20 cellular contexts compared by ENCODE assay signal in the genomic region with DNA sequence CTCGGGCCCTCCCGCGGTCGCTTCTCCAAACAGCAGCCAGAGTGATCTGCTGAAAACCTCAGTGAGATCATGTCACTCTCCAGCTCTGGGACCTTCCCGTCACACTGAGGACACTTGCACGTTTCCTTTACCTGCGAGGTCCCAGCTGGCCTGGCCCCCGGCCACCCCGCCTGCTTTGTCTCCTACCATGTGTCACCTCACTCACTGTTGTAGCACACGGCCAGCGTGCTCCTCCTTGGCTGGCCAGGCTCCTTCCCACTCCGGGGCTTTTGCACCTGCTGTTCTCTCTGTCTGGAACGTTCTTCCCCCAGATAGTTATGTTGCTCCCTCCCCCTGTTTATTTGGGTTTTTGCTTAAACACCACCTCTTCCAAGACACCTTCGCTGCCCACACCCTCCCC.
"Had no signal": no experiment of that assay in that cellular context is flagged by ENCODE, and none has a peak within 500 bp of the region (broad histone marks: within the 10 kb centered on the region; RNA-seq: fewer than 3 reads in every experiment).

No MANE protein-coding gene starts in this region.

- H3K4me3 ChIP-seq: ascending aorta, colonic mucosa, esophagus squamous epithelium, gastroesophageal sphincter had no signal

- H3K36me3 ChIP-seq: colonic mucosa had no signal

- H3K27me3 ChIP-seq: ascending aorta, colonic mucosa, esophagus squamous epithelium, gastroesophageal sphincter had no signal

- H3K4me1 ChIP-seq: ascending aorta, colonic mucosa had no signal

- H3K27ac ChIP-seq: ascending aorta, colonic mucosa, epithelial cell of prostate, esophagus squamous epithelium, gastroesophageal sphincter had no signal

- FAIRE-seq: endometrium had no signal

- H3K9me3 ChIP-seq: ascending aorta, colonic mucosa, esophagus squamous epithelium, gastroesophageal sphincter had no signal

- DNase-seq: activated CD4-positive, alpha-beta memory T cell treated with anti-CD3 and anti-CD28 coated beads for 36 hours; activated CD4-positive, alpha-beta T cell treated with anti-CD3 and anti-CD28 coated beads for 36 hours; activated CD4-positive, alpha-beta T cell treated with anti-CD3 and anti-CD28 coated beads, Interleukin-2, amount 10 ng/mL, durations not matched to agents 24 days and 14 days; activated CD4-positive, CD25-positive, alpha-beta regulatory T cell treated with anti-CD3 and anti-CD28 coated beads, Interleukin-2, amount 50 U/mL, for 72 hours; activated CD8-positive, alpha-beta memory T cell treated with anti-CD3 and anti-CD28 coated beads, Interleukin-2, amount 10 ng/mL, durations not matched to agents 7 days and 5 days; activated CD8-positive, alpha-beta memory T cell treated with anti-CD3 and anti-CD28 coated beads, Interleukin-2, amount 50 U/mL, for 4 hours; activated CD8-positive, alpha-beta T cell treated with anti-CD3 and anti-CD28 coated beads, Interleukin-2, amount 10 ng/mL, durations not matched to agents 7 days and 5 days; activated effector memory CD4-positive, alpha-beta T cell treated with anti-CD3 and anti-CD28 coated beads, Interleukin-2, amount 50 U/mL, for 16 hours; activated naive CD4-positive, alpha-beta T cell treated with anti-CD3 and anti-CD28 coated beads for 36 hours; activated naive CD8-positive, alpha-beta T cell treated with anti-CD3 and anti-CD28 coated beads, Interleukin-2, amount 10 ng/mL, durations not matched to agents 7 days and 5 days; activated T-cell treated with anti-CD3 and anti-CD28 coated beads, Interleukin-2, amount 50 U/mL, for 1 hour; activated T-cell treated with anti-CD3 and anti-CD28 coated beads, Interleukin-2, amount 50 U/mL, for 48 hours; colonic mucosa; esophagus squamous epithelium; foreskin melanocyte; T-helper 2 cell had no signal
